39 cellular contexts compared by ENCODE assay signal in the genomic region with DNA sequence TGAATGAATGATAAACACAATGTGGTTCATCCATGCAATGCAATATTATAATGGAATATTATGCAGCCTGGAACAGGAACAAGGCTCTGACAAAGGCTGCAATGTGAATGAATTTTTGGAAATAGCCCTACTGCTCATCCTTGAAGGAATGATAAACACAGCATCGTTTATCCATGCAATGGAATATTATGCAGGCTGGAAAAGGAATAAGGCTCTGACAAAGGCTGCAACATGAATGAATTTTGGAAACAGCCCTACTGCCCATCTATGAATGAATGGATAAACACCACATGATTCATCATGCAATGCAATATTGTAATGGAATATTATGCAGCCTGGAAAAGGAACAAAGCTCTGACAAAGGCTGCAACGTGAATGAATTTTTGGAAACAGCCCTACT.
"Had no signal": no experiment of that assay in that cellular context is flagged by ENCODE, and none has a peak within 500 bp of the region (broad histone marks: within the 10 kb centered on the region; RNA-seq: fewer than 3 reads in every experiment).

No MANE protein-coding gene starts in this region.

- H3K4me3 ChIP-seq: ascending aorta, cardiac muscle cell had no signal

- DNase-seq: activated CD4-positive, alpha-beta memory T cell treated with anti-CD3 and anti-CD28 coated beads, Interleukin-2, amount 10 ng/mL, durations not matched to agents 7 days and 5 days; activated CD4-positive, alpha-beta T cell treated with anti-CD3 and anti-CD28 coated beads for 1 hour; activated CD4-positive, alpha-beta T cell treated with anti-CD3 and anti-CD28 coated beads for 36 hours; activated CD4-positive, alpha-beta T cell treated with anti-CD3 and anti-CD28 coated beads for 48 hours; activated CD4-positive, alpha-beta T cell treated with anti-CD3 and anti-CD28 coated beads, Interleukin-2, amount 10 ng/mL, durations not matched to agents 7 days and 5 days; activated CD4-positive, alpha-beta T cell treated with anti-CD3 and anti-CD28 coated beads, Interleukin-2, amount 50 U/mL, for 48 hours; activated CD4-positive, CD25-positive, alpha-beta regulatory T cell; activated CD8-positive, alpha-beta memory T cell treated with anti-CD3 and anti-CD28 coated beads for 24 hours; activated CD8-positive, alpha-beta memory T cell treated with anti-CD3 and anti-CD28 coated beads, Interleukin-2, amount 10 ng/mL, durations not matched to agents 7 days and 5 days; activated CD8-positive, alpha-beta memory T cell treated with anti-CD3 and anti-CD28 coated beads, Interleukin-2, amount 50 U/mL, for 48 hours; activated CD8-positive, alpha-beta T cell treated with anti-CD3 and anti-CD28 coated beads, Interleukin-2, amount 10 ng/mL, durations not matched to agents 7 days and 5 days; activated effector memory CD4-positive, alpha-beta T cell treated with Interleukin-2 at 50 U/mL for 16 hours; activated gamma-delta T cell; activated naive CD4-positive, alpha-beta T cell treated with anti-CD3 and anti-CD28 coated beads, Interleukin-2, amount 10 ng/mL, durations not matched to agents 7 days and 5 days; activated naive CD4-positive, alpha-beta T cell treated with Interleukin-2 at 50 U/mL for 16 hours; activated naive CD8-positive, alpha-beta T cell treated with anti-CD3 and anti-CD28 coated beads, Interleukin-2, amount 10 ng/mL, durations not matched to agents 7 days and 5 days; activated naive CD8-positive, alpha-beta T cell treated with anti-CD3 and anti-CD28 coated beads, Interleukin-2, amount 50 U/mL, for 24 hours; activated T-cell treated with anti-CD3 and anti-CD28 coated beads, Interleukin-2, amount 50 U/mL, for 24 hours; activated T-cell treated with anti-CD3 and anti-CD28 coated beads, Interleukin-2, amount 50 U/mL, for 48 hours; amygdala; anterior cingulate cortex; caudate nucleus; cerebellar nuclear complex; T-helper 1 cell; T-helper 2 cell; T-helper 9 cell had no signal

- FAIRE-seq: bronchial epithelial cell, TTC549 had no signal

- H3K27ac ChIP-seq: ascending aorta, cardiac muscle cell, VCaP had no signal

- H3K9me3 Mint-ChIP-seq: activated naive CD4-positive, alpha-beta T cell treated with anti-CD3 and anti-CD28 coated beads, Interleukin-2, amount 50 U/mL, for 24 hours had no signal

- H3K4me1 Mint-ChIP-seq: activated CD4-positive, alpha-beta memory T cell treated with anti-CD3 and anti-CD28 coated beads, Interleukin-2, amount 10 ng/mL, durations not matched to agents 7 days and 5 days; activated CD4-positive, alpha-beta T cell treated with anti-CD3 and anti-CD28 coated beads for 36 hours; activated CD4-positive, alpha-beta T cell treated with anti-CD3 and anti-CD28 coated beads, Interleukin-2, amount 10 ng/mL, durations not matched to agents 7 days and 5 days; activated CD8-positive, alpha-beta memory T cell treated with anti-CD3 and anti-CD28 coated beads, Interleukin-2, amount 10 ng/mL, durations not matched to agents 7 days and 5 days; activated naive CD4-positive, alpha-beta T cell treated with anti-CD3 and anti-CD28 coated beads, Interleukin-2, amount 10 ng/mL, durations not matched to agents 7 days and 5 days; activated naive CD4-positive, alpha-beta T cell treated with anti-CD3 and anti-CD28 coated beads, Interleukin-2, amount 50 U/mL, for 24 hours; activated naive CD8-positive, alpha-beta T cell treated with anti-CD3 and anti-CD28 coated beads, Interleukin-2, amount 10 ng/mL, durations not matched to agents 7 days and 5 days; activated naive CD8-positive, alpha-beta T cell treated with anti-CD3 and anti-CD28 coated beads, Interleukin-2, amount 50 U/mL, for 24 hours; brain; central memory CD8-positive, alpha-beta T cell had no signal

- H3K36me3 Mint-ChIP-seq: activated CD8-positive, alpha-beta memory T cell treated with anti-CD3 and anti-CD28 coated beads, Interleukin-2, amount 10 ng/mL, durations not matched to agents 7 days and 5 days; activated naive CD4-positive, alpha-beta T cell treated with anti-CD3 and anti-CD28 coated beads, Interleukin-2, amount 50 U/mL, for 24 hours; activated naive CD8-positive, alpha-beta T cell; activated naive CD8-positive, alpha-beta T cell treated with anti-CD3 and anti-CD28 coated beads, Interleukin-2, amount 10 ng/mL, durations not matched to agents 7 days and 5 days; brain had no signal

- H3K36me3 ChIP-seq: ascending aorta, cardiac muscle cell had no signal

- H3K27ac Mint-ChIP-seq: activated CD4-positive, alpha-beta memory T cell treated with anti-CD3 and anti-CD28 coated beads, Interleukin-2, amount 10 ng/mL, durations not matched to agents 7 days and 5 days; activated CD4-positive, alpha-beta T cell treated with anti-CD3 and anti-CD28 coated beads for 36 hours; activated CD4-positive, alpha-beta T cell treated with anti-CD3 and anti-CD28 coated beads, Interleukin-2, amount 10 ng/mL, durations not matched to agents 7 days and 5 days; activated CD8-positive, alpha-beta memory T cell treated with anti-CD3 and anti-CD28 coated beads, Interleukin-2, amount 10 ng/mL, durations not matched to agents 7 days and 5 days; activated CD8-positive, alpha-beta T cell treated with anti-CD3 and anti-CD28 coated beads, Interleukin-2, amount 10 ng/mL, durations not matched to agents 7 days and 5 days; activated naive CD4-positive, alpha-beta T cell treated with anti-CD3 and anti-CD28 coated beads, Interleukin-2, amount 10 ng/mL, durations not matched to agents 7 days and 5 days; activated naive CD4-positive, alpha-beta T cell treated with anti-CD3 and anti-CD28 coated beads, Interleukin-2, amount 50 U/mL, for 24 hours; activated naive CD8-positive, alpha-beta T cell; activated naive CD8-positive, alpha-beta T cell treated with anti-CD3 and anti-CD28 coated beads, Interleukin-2, amount 10 ng/mL, durations not matched to agents 7 days and 5 days; activated naive CD8-positive, alpha-beta T cell treated with anti-CD3 and anti-CD28 coated beads, Interleukin-2, amount 50 U/mL, for 24 hours; activated T-cell treated with anti-CD3 and anti-CD28 coated beads, Interleukin-2, amount 50 U/mL, for 24 hours; activated T-helper 2 cell treated with anti-CD3 and anti-CD28 coated beads, Interferon-gamma antibody, Interleukin-2, Interleukin-4, amounts not matched to agents 10 μg/mL and 5 μg/mL and 100 μg/mL, durations not matched to agents 14 hours and 24 hours and 36 hours; brain; T-helper 1 cell treated with Interleukin-12 subunit alpha and Interleukin-12 subunit beta and Interleukin-4 antibody, amounts not matched to agents 30 μg/mL and 1 μg/mL, for 36 hours; T-helper 2 cell treated with Interferon-gamma antibody and Interleukin-4, amounts not matched to agents 5 μg/mL and 100 μg/mL, for 36 hours had no signal

- ATAC-seq: activated CD4-positive, alpha-beta T cell treated with anti-CD3 and anti-CD28 coated beads for 36 hours; activated CD4-positive, CD25-positive, alpha-beta regulatory T cell treated with anti-CD3 and anti-CD28 coated beads, Interleukin-2, amount 50 U/mL, for 24 hours; activated CD8-positive, alpha-beta memory T cell treated with anti-CD3 and anti-CD28 coated beads, Interleukin-2, amount 10 ng/mL, durations not matched to agents 7 days and 5 days; activated CD8-positive, alpha-beta T cell treated with anti-CD3 and anti-CD28 coated beads, Interleukin-2, amount 10 ng/mL, durations not matched to agents 7 days and 5 days; activated naive CD8-positive, alpha-beta T cell treated with anti-CD3 and anti-CD28 coated beads, Interleukin-2, amount 50 U/mL, for 24 hours had no signal

- H3K27me3 Mint-ChIP-seq: activated CD4-positive, alpha-beta memory T cell treated with anti-CD3 and anti-CD28 coated beads, Interleukin-2, amount 10 ng/mL, durations not matched to agents 7 days and 5 days; activated CD4-positive, alpha-beta T cell treated with anti-CD3 and anti-CD28 coated beads for 36 hours; activated CD4-positive, alpha-beta T cell treated with anti-CD3 and anti-CD28 coated beads, Interleukin-2, amount 10 ng/mL, durations not matched to agents 7 days and 5 days; activated CD8-positive, alpha-beta memory T cell treated with anti-CD3 and anti-CD28 coated beads, Interleukin-2, amount 10 ng/mL, durations not matched to agents 7 days and 5 days; activated naive CD4-positive, alpha-beta T cell treated with anti-CD3 and anti-CD28 coated beads, Interleukin-2, amount 10 ng/mL, durations not matched to agents 7 days and 5 days; activated naive CD4-positive, alpha-beta T cell treated with anti-CD3 and anti-CD28 coated beads, Interleukin-2, amount 50 U/mL, for 24 hours; activated naive CD8-positive, alpha-beta T cell; activated naive CD8-positive, alpha-beta T cell treated with anti-CD3 and anti-CD28 coated beads, Interleukin-2, amount 50 U/mL, for 24 hours; activated T-cell treated with anti-CD3 and anti-CD28 coated beads, Interleukin-2, amount 50 U/mL, for 24 hours; central memory CD8-positive, alpha-beta T cell had no signal

- H3K4me1 ChIP-seq: ascending aorta had no signal

- H3K27me3 ChIP-seq: ascending aorta, cardiac muscle cell had no signal

- H3K4me3 Mint-ChIP-seq: activated CD4-positive, alpha-beta memory T cell treated with anti-CD3 and anti-CD28 coated beads, Interleukin-2, amount 10 ng/mL, durations not matched to agents 7 days and 5 days; activated CD4-positive, alpha-beta T cell treated with anti-CD3 and anti-CD28 coated beads for 36 hours; activated CD4-positive, alpha-beta T cell treated with anti-CD3 and anti-CD28 coated beads, Interleukin-2, amount 10 ng/mL, durations not matched to agents 7 days and 5 days; activated CD8-positive, alpha-beta memory T cell treated with anti-CD3 and anti-CD28 coated beads, Interleukin-2, amount 10 ng/mL, durations not matched to agents 7 days and 5 days; activated CD8-positive, alpha-beta T cell treated with anti-CD3 and anti-CD28 coated beads, Interleukin-2, amount 10 ng/mL, durations not matched to agents 7 days and 5 days; activated naive CD4-positive, alpha-beta T cell treated with anti-CD3 and anti-CD28 coated beads, Interleukin-2, amount 10 ng/mL, durations not matched to agents 7 days and 5 days; activated naive CD4-positive, alpha-beta T cell treated with anti-CD3 and anti-CD28 coated beads, Interleukin-2, amount 50 U/mL, for 24 hours; activated naive CD8-positive, alpha-beta T cell; activated naive CD8-positive, alpha-beta T cell treated with anti-CD3 and anti-CD28 coated beads, Interleukin-2, amount 10 ng/mL, durations not matched to agents 7 days and 5 days; activated naive CD8-positive, alpha-beta T cell treated with anti-CD3 and anti-CD28 coated beads, Interleukin-2, amount 50 U/mL, for 24 hours; activated T-cell treated with anti-CD3 and anti-CD28 coated beads, Interleukin-2, amount 50 U/mL, for 24 hours; brain; central memory CD8-positive, alpha-beta T cell; T-helper 1 cell treated with Interleukin-12 subunit alpha and Interleukin-12 subunit beta and Interleukin-4 antibody, amounts not matched to agents 30 μg/mL and 1 μg/mL, for 36 hours; T-helper 2 cell treated with Interferon-gamma antibody and Interleukin-4, amounts not matched to agents 5 μg/mL and 100 μg/mL, for 36 hours had no signal
